ENCODE assay signal across 1 cellular context in the genomic region with DNA sequence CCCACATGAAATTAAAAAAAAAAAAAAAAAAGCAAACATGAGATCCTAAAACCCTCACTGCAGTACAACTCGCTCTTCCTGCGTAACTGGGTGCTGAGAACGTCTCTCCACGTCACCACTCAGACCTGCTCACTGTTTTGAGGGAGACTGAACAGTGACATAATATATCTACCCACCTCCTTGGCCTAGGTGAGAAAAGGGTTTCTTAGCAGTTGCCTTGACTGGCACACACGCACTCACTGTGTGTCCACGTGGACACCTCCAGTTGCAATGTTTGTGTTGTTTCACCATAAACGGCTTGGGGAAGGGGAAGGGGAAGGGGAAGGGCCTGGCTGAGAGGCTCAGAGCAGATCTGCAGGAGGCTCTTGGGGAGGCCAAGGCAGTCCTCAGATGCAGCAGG.
TF ChIP-seq lines count a peak whose summit lies in the region.

No MANE protein-coding gene starts in this region.

TF ChIP-seq in HCT116, 20 proteins besides CTCF, POLR2A, EP300 and RAD21:
- TF ChIP-seq, protein P1, sequence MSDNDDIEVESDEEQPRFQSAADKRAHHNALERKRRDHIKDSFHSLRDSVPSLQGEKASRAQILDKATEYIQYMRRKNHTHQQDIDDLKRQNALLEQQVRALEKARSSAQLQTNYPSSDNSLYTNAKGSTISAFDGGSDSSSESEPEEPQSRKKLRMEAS (IDR thresholded peaks at IDR 0.05): no peak
- TF ChIP-seq SRF (IDR thresholded peaks at IDR 0.05; ENCODE audit: low read depth) (no peak), SIN3A (IDR thresholded peaks at IDR 0.05; ENCODE audit: low read depth) (no peak), EGR1 (IDR thresholded peaks at IDR 0.05; ENCODE audit: low read depth) (no peak)
- TF ChIP-seq, protein P2, sequence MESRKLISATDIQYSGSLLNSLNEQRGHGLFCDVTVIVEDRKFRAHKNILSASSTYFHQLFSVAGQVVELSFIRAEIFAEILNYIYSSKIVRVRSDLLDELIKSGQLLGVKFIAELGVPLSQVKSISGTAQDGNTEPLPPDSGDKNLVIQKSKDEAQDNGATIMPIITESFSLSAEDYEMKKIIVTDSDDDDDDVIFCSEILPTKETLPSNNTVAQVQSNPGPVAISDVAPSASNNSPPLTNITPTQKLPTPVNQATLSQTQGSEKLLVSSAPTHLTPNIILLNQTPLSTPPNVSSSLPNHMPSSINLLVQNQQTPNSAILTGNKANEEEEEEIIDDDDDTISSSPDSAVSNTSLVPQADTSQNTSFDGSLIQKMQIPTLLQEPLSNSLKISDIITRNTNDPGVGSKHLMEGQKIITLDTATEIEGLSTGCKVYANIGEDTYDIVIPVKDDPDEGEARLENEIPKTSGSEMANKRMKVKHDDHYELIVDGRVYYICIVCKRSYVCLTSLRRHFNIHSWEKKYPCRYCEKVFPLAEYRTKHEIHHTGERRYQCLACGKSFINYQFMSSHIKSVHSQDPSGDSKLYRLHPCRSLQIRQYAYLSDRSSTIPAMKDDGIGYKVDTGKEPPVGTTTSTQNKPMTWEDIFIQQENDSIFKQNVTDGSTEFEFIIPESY (IDR thresholded peaks at IDR 0.05; ENCODE audit: extremely low read depth, insufficient replicate concordance, low read length): no peak
